8 cellular contexts compared by ENCODE assay signal in genomic region chr10:6140965-6141295, GRCh38. TPM values are rescaled to one million over a fixed set of nuclear protein-coding genes. Genes with fewer than 3 reads are reported as not detected.
DNase-seq lines count a peak whose midpoint lies in the region; ATAC-seq and TF ChIP-seq lines count a peak whose summit lies in the region.

No MANE protein-coding gene starts in this region.

- DNase-seq in activated naive CD8-positive, alpha-beta T cell treated with anti-CD3 and anti-CD28 coated beads, Interleukin-2, amount 50 U/mL, for 24 hours = no peak
- DNase-seq in osteocyte (ENCODE audit: extremely low spot score, unreplicated experiment) = no peak
- DNase-seq in NCI-H526 (lab: John Stamatoyannopoulos, UW) = no peak
- DNase-seq in NCI-H446 (lab: John Stamatoyannopoulos, UW) = no peak
- DNase-seq in kidney tubule cell (ENCODE audit: low spot score) = no peak
- no peak for DNase-seq in omental fat pad (ENCODE audit: low spot score)

- no peaks in the 10 kb centered on the region for H3K36me3 ChIP-seq in DOHH2 (ENCODE audit: control insufficient read depth, low read length)

- peaks cover 80% of the 10 kb centered on the region for H3K4me1 Mint-ChIP-seq in activated naive CD8-positive, alpha-beta T cell treated with anti-CD3 and anti-CD28 coated beads, Interleukin-2, amount 50 U/mL, for 24 hours
- H3K4me1 Mint-ChIP-seq in osteocyte (ENCODE audit: unreplicated experiment) = peaks cover 27% of the 10 kb centered on the region

- peaks cover 8% of the 10 kb centered on the region for H3K27me3 Mint-ChIP-seq in activated naive CD8-positive, alpha-beta T cell treated with anti-CD3 and anti-CD28 coated beads, Interleukin-2, amount 50 U/mL, for 24 hours
- no peaks in the 10 kb centered on the region for H3K27me3 Mint-ChIP-seq in osteocyte (ENCODE audit: unreplicated experiment)

- no peaks in the 10 kb centered on the region for H3K9me3 ChIP-seq in DOHH2 (ENCODE audit: control insufficient read depth, insufficient read depth, low read length)

- peaks cover 59% of the 10 kb centered on the region for H3K27me3 ChIP-seq in DOHH2 (ENCODE audit: control insufficient read depth, low read length)

- peak overlapping the region; percentile 66 for H3K4me3 ChIP-seq in DOHH2 (ENCODE audit: low read length)

- H3K9me3 Mint-ChIP-seq in activated naive CD8-positive, alpha-beta T cell treated with anti-CD3 and anti-CD28 coated beads, Interleukin-2, amount 50 U/mL, for 24 hours = no peaks in the 10 kb centered on the region
- no peaks in the 10 kb centered on the region for H3K9me3 Mint-ChIP-seq in osteocyte (ENCODE audit: unreplicated experiment)

- no peaks in the 10 kb centered on the region for H3K9me2 ChIP-seq in DOHH2 (replicated peaks; ENCODE audit: control insufficient read depth, low read length)

- TF ChIP-seq CTCF in DOHH2 (IDR thresholded peaks at IDR 0.05; ENCODE audit: low read depth, low read length, poor library complexity, severe bottlenecking) = no peak
- no peak for TF ChIP-seq CTCF in osteocyte (IDR thresholded peaks at IDR 0.05)
- TF ChIP-seq CTCF in omental fat pad (IDR thresholded peaks at IDR 0.05) = no peak

- no peaks in the 10 kb centered on the region for H3K36me3 Mint-ChIP-seq in activated naive CD8-positive, alpha-beta T cell treated with anti-CD3 and anti-CD28 coated beads, Interleukin-2, amount 50 U/mL, for 24 hours (ENCODE audit: low read depth)
- no peaks in the 10 kb centered on the region for H3K36me3 Mint-ChIP-seq in osteocyte (ENCODE audit: unreplicated experiment)

- no peaks in the 10 kb centered on the region; the same call in 1 of the 2 replicates for H4K20me1 ChIP-seq in DOHH2 (ENCODE audit: control insufficient read depth, insufficient read depth, low read depth, low read length)

- peaks cover 30% of the 10 kb centered on the region for H3K4me1 ChIP-seq in DOHH2 (ENCODE audit: control insufficient read depth, low read length)

- peak overlapping the region; percentile 94 for H3K27ac Mint-ChIP-seq in activated naive CD8-positive, alpha-beta T cell treated with anti-CD3 and anti-CD28 coated beads, Interleukin-2, amount 50 U/mL, for 24 hours
- H3K27ac Mint-ChIP-seq in osteocyte (ENCODE audit: unreplicated experiment) = peak overlapping the region; percentile 44

- peaks cover 12% of the 10 kb centered on the region for H3K79me2 ChIP-seq in DOHH2 (ENCODE audit: control insufficient read depth, low read length)

- no peak overlapping the region for H3K27ac ChIP-seq in DOHH2 (ENCODE audit: low read depth, low read length)

- peak overlapping the region; percentile 68 for H3K4me3 Mint-ChIP-seq in activated naive CD8-positive, alpha-beta T cell treated with anti-CD3 and anti-CD28 coated beads, Interleukin-2, amount 50 U/mL, for 24 hours
- peak overlapping the region; percentile 76 for H3K4me3 Mint-ChIP-seq in osteocyte (ENCODE audit: unreplicated experiment)

- peak; percentile 2 for ATAC-seq in HG02642 (IDR thresholded peaks at IDR 0.05; ENCODE audit: poor library complexity, unreplicated experiment)
- ATAC-seq in activated naive CD8-positive, alpha-beta T cell treated with anti-CD3 and anti-CD28 coated beads, Interleukin-2, amount 50 U/mL, for 24 hours = no peak
- no peak for ATAC-seq in omental fat pad (ENCODE audit: low FRiP score)

- peak overlapping the region; percentile 76 for H3K4me2 ChIP-seq in DOHH2 (ENCODE audit: low read length)

- 0 out of 2 replicates have a peak, but pooled peaks cover 3% of the 10 kb centered on the region for H3F3A ChIP-seq in DOHH2 (ENCODE audit: control insufficient read depth, insufficient read depth)

RNA-seq across cellular contexts. Expression of gene RBM17, which starts 52.1 kb away (rescaled TPM):
- total RNA-seq in osteocyte (73.4 and 80.1 TPM in 2 replicates), omental fat pad (10 to 100 TPM; 58.2 to 97.9 (median 80.0) TPM)
